ENCODE assay signal across 1 cellular context in the genomic region with DNA sequence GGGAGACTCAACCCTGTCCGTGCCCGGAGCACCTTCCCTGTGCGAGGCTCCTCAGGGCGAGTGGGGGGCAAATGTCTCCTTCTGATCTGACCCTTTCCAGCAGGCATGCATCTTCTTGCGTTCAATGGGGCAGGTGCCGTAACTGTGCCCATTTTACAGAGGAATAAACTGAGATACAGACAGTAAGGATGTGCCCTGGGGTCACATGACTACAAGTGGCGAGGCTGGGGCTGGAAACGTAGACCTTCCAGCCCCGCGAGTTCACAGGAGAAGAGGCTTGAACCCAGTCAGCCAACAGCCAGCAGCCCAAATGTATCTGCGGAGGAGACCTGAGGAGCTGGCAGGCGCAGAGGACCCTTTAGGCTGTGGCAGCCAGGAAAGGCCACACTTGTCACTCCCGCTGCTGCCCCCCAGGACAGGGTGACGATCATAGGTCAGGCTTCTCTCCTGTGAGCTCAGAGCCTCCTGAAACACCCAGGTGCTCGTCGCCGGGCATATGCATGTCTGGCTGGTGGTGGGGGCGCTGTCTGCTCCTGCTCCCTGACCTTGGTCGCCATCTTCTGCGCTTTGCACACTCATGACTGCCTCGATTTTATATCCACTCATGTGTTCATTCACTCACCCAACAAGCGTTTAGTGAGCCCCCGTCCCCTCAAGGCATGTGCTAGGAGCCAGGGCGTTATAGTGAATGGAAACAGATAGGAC.
TF ChIP-seq lines count a peak whose summit lies in the region.

No MANE protein-coding gene starts in this region.

TF ChIP-seq in HepG2, 621 proteins besides CTCF, POLR2A, EP300 and RAD21:
- TF ChIP-seq STAG1 (CRISPR knock-in tag; IDR thresholded peaks at IDR 0.05) (no peak), ZNF629 (CRISPR knock-in tag; conservative IDR thresholded peaks at IDR 0.05) (peak; percentile 85)
